In genomic region chr3:9168230-9168629, GRCh38 we compare ENCODE assay signal across 8 cellular contexts.
A peak's percentile ranks its signal among the peaks of the same experiment; 100 is the strongest.
DNase-seq lines count a peak whose midpoint lies in the region; ATAC-seq and TF ChIP-seq lines count a peak whose summit lies in the region.

No MANE protein-coding gene starts in this region.

- H3K36me3 Mint-ChIP-seq in T-helper 1 cell treated with Interleukin-12 subunit alpha and Interleukin-12 subunit beta and Interleukin-4 antibody, amounts not matched to agents 30 μg/mL and 1 μg/mL, for 36 hours (ENCODE audit: low read depth): no peaks in the 10 kb centered on the region

- H3K4me3 ChIP-seq in right atrium auricular region: no peak overlapping the region

- no peaks in the 10 kb centered on the region for H3K27me3 ChIP-seq in right atrium auricular region

- DNase-seq in iris pigment epithelial cell (ENCODE audit: low read depth) (peak; percentile 3), right atrium auricular region (ENCODE audit: low spot score) (no peak), mucosa of gallbladder (ENCODE audit: low spot score) (no peak), NCI-H1930 (lab: John Stamatoyannopoulos, UW) (no peak), EL (no peak)

- peak overlapping the region; percentile 47 for H3K27ac Mint-ChIP-seq in T-helper 1 cell treated with Interleukin-12 subunit alpha and Interleukin-12 subunit beta and Interleukin-4 antibody, amounts not matched to agents 30 μg/mL and 1 μg/mL, for 36 hours

- H3K9me3 ChIP-seq in right atrium auricular region: no peaks in the 10 kb centered on the region

- H3K27me3 Mint-ChIP-seq in T-helper 1 cell treated with Interleukin-12 subunit alpha and Interleukin-12 subunit beta and Interleukin-4 antibody, amounts not matched to agents 30 μg/mL and 1 μg/mL, for 36 hours (ENCODE audit: low read depth): peaks cover 8% of the 10 kb centered on the region

- H3K27ac ChIP-seq in right atrium auricular region: no peak overlapping the region

- peak overlapping the region; percentile 3 for H3K4me3 Mint-ChIP-seq in T-helper 1 cell treated with Interleukin-12 subunit alpha and Interleukin-12 subunit beta and Interleukin-4 antibody, amounts not matched to agents 30 μg/mL and 1 μg/mL, for 36 hours

- no peaks in the 10 kb centered on the region for H3K36me3 ChIP-seq in right atrium auricular region

- no peaks in the 10 kb centered on the region for H3K4me1 ChIP-seq in right atrium auricular region

- H3K4me1 Mint-ChIP-seq in T-helper 1 cell treated with Interleukin-12 subunit alpha and Interleukin-12 subunit beta and Interleukin-4 antibody, amounts not matched to agents 30 μg/mL and 1 μg/mL, for 36 hours (ENCODE audit: low read depth): peaks cover 12% of the 10 kb centered on the region

- H3K9me3 Mint-ChIP-seq in T-helper 1 cell treated with Interleukin-12 subunit alpha and Interleukin-12 subunit beta and Interleukin-4 antibody, amounts not matched to agents 30 μg/mL and 1 μg/mL, for 36 hours: no peaks in the 10 kb centered on the region

- peak; percentile 99 for ATAC-seq in GM18861 (IDR thresholded peaks at IDR 0.05; ENCODE audit: unreplicated experiment)
- peak; percentile 95 for ATAC-seq in HG02623 (IDR thresholded peaks at IDR 0.05; ENCODE audit: unreplicated experiment)

- no peak for TF ChIP-seq CTCF in right atrium auricular region (IDR thresholded peaks at IDR 0.05)
